22 cellular contexts compared by ENCODE assay signal in genomic region chr4:185712350-185713024, GRCh38.
A peak's percentile ranks its signal among the peaks of the same experiment; 100 is the strongest.
DNase-seq lines count a peak whose midpoint lies in the region; ATAC-seq and TF ChIP-seq lines count a peak whose summit lies in the region.
"Had no signal": no experiment of that assay in that cellular context is flagged by ENCODE, and none has a peak within 500 bp of the region (broad histone marks: within the 10 kb centered on the region; RNA-seq: fewer than 3 reads in every experiment).

No MANE protein-coding gene starts in this region.

- H3K27me3 Mint-ChIP-seq in Calu3 (ENCODE audit: unreplicated experiment) = no peaks in the 10 kb centered on the region
- no peaks in the 10 kb centered on the region for H3K27me3 Mint-ChIP-seq in chondrocyte (ENCODE audit: low read depth)
- no peaks in the 10 kb centered on the region for H3K27me3 Mint-ChIP-seq in progenitor cell of endocrine pancreas
- H3K27me3 Mint-ChIP-seq: activated CD4-positive, alpha-beta memory T cell treated with anti-CD3 and anti-CD28 coated beads, Interleukin-2, amount 10 ng/mL, durations not matched to agents 7 days and 5 days; brain had no signal

- peaks cover 60% of the 10 kb centered on the region for H3K4me1 Mint-ChIP-seq in Calu3 (ENCODE audit: low read depth, unreplicated experiment)
- peaks cover 48% of the 10 kb centered on the region for H3K4me1 Mint-ChIP-seq in chondrocyte (ENCODE audit: low read depth)
- peaks cover 28% of the 10 kb centered on the region for H3K4me1 Mint-ChIP-seq in progenitor cell of endocrine pancreas (ENCODE audit: low read depth)
- H3K4me1 Mint-ChIP-seq: activated CD4-positive, alpha-beta memory T cell treated with anti-CD3 and anti-CD28 coated beads, Interleukin-2, amount 10 ng/mL, durations not matched to agents 7 days and 5 days; naive thymus-derived CD4-positive, alpha-beta T cell had no signal

- ATAC-seq in left lobe of liver = peak; percentile 79
- ATAC-seq: HCT116; naive thymus-derived CD4-positive, alpha-beta T cell had no signal

- no peaks in the 10 kb centered on the region for H3K36me3 Mint-ChIP-seq in Calu3 (ENCODE audit: insufficient read depth, unreplicated experiment)
- H3K36me3 Mint-ChIP-seq in chondrocyte (ENCODE audit: low read depth) = peaks cover 3% of the 10 kb centered on the region
- H3K36me3 Mint-ChIP-seq in progenitor cell of endocrine pancreas (ENCODE audit: insufficient read depth) = peaks cover 24% of the 10 kb centered on the region
- H3K36me3 Mint-ChIP-seq: naive thymus-derived CD4-positive, alpha-beta T cell had no signal

- H3K9me3 Mint-ChIP-seq in Calu3 (ENCODE audit: low read depth, unreplicated experiment) (no peaks in the 10 kb centered on the region), chondrocyte (ENCODE audit: low read depth) (no peaks in the 10 kb centered on the region), progenitor cell of endocrine pancreas (ENCODE audit: low read depth) (no peaks in the 10 kb centered on the region)
- H3K9me3 Mint-ChIP-seq: activated CD4-positive, alpha-beta memory T cell treated with anti-CD3 and anti-CD28 coated beads, Interleukin-2, amount 10 ng/mL, durations not matched to agents 7 days and 5 days; T-helper 2 cell treated with Interferon-gamma antibody and Interleukin-4, amounts not matched to agents 5 μg/mL and 100 μg/mL, for 36 hours had no signal

- peak overlapping the region; percentile 86 for H3K27ac Mint-ChIP-seq in Calu3 (ENCODE audit: unreplicated experiment)
- H3K27ac Mint-ChIP-seq in chondrocyte (ENCODE audit: unreplicated experiment) = peak overlapping the region; percentile 33
- H3K27ac Mint-ChIP-seq in progenitor cell of endocrine pancreas = peak overlapping the region; percentile 92
- H3K27ac Mint-ChIP-seq: activated CD4-positive, alpha-beta memory T cell treated with anti-CD3 and anti-CD28 coated beads, Interleukin-2, amount 10 ng/mL, durations not matched to agents 7 days and 5 days; naive thymus-derived CD4-positive, alpha-beta T cell; T-helper 2 cell treated with Interferon-gamma antibody and Interleukin-4, amounts not matched to agents 5 μg/mL and 100 μg/mL, for 36 hours had no signal

- BruUV-seq in Calu3 (replicated peaks; lab: Mats Ljungman, UMichigan) = no TSS peak

- no peak for TF ChIP-seq CTCF in Calu3 (IDR thresholded peaks at IDR 0.05; ENCODE audit: unreplicated experiment)
- no peak for TF ChIP-seq CTCF in chondrocyte (IDR thresholded peaks at IDR 0.05)
- no peak for TF ChIP-seq CTCF in progenitor cell of endocrine pancreas (IDR thresholded peaks at IDR 0.05; ENCODE audit: unreplicated experiment)

- intact Hi-C loops in Calu3 (cut with micrococcal nuclease; ENCODE audit: unreplicated experiment) = no loop called here

- CTCF ChIA-PET in Calu3 (lab: Charles Lee) = no interaction called here

- DNase-seq in Calu3 (no peak), chondrocyte (ENCODE audit: low spot score) (no peak), left lobe of liver (ENCODE audit: low spot score) (peak; percentile 94), progenitor cell of endocrine pancreas (ENCODE audit: low spot score, unreplicated experiment) (no peak), DMS153 treated with DMSO at 0.1 percent for 48 hours (lab: John Stamatoyannopoulos, UW; ENCODE audit: unreplicated experiment) (no peak), iPS-NIHi7 (ENCODE audit: extremely low spot score) (no peak), putamen (ENCODE audit: low spot score) (no peak)
- DNase-seq: activated CD4-positive, alpha-beta memory T cell treated with anti-CD3 and anti-CD28 coated beads, Interleukin-2, amount 10 ng/mL, durations not matched to agents 7 days and 5 days; activated CD8-positive, alpha-beta memory T cell treated with anti-CD3 and anti-CD28 coated beads, Interleukin-2, amount 50 U/mL, for 4 hours; activated naive CD4-positive, alpha-beta T cell treated with Interleukin-2 at 50 U/mL for 16 hours; midbrain; naive thymus-derived CD4-positive, alpha-beta T cell; NCI-H1436 treated with DMSO at 0.1 percent for 48 hours; NCI-H2081 treated with DMSO at 0.1 percent for 48 hours; NCI-H2227 treated with DMSO at 0.1 percent for 48 hours; NCI-H526 treated with DMSO at 0.1 percent for 48 hours; SHP77 treated with DMSO at 0.1 percent for 48 hours; stimulated activated naive CD4-positive, alpha-beta T cell treated with Interleukin-2 at 50 U/mL for 16 hours; uterus had no signal

- no peak overlapping the region for H3K4me3 Mint-ChIP-seq in Calu3 (ENCODE audit: low read depth, unreplicated experiment)
- H3K4me3 Mint-ChIP-seq in chondrocyte (ENCODE audit: unreplicated experiment) = no peak overlapping the region
- no peak overlapping the region for H3K4me3 Mint-ChIP-seq in progenitor cell of endocrine pancreas (ENCODE audit: low read depth)
- H3K4me3 Mint-ChIP-seq: activated CD4-positive, alpha-beta memory T cell treated with anti-CD3 and anti-CD28 coated beads, Interleukin-2, amount 10 ng/mL, durations not matched to agents 7 days and 5 days; brain; naive thymus-derived CD4-positive, alpha-beta T cell; T-helper 2 cell treated with Interferon-gamma antibody and Interleukin-4, amounts not matched to agents 5 μg/mL and 100 μg/mL, for 36 hours had no signal

Comparison
In these comparisons a context has a peak if more than half of its experiments do, and no peak if none do; other contexts are left out.
1. H3K27ac Mint-ChIP-seq: peak in every context shown above with its lines; median percentile 92 in progenitor cell of endocrine pancreas; 86 in Calu3; 33 in chondrocyte.